ENCODE assay signal across 14 cellular contexts in the genomic region with DNA sequence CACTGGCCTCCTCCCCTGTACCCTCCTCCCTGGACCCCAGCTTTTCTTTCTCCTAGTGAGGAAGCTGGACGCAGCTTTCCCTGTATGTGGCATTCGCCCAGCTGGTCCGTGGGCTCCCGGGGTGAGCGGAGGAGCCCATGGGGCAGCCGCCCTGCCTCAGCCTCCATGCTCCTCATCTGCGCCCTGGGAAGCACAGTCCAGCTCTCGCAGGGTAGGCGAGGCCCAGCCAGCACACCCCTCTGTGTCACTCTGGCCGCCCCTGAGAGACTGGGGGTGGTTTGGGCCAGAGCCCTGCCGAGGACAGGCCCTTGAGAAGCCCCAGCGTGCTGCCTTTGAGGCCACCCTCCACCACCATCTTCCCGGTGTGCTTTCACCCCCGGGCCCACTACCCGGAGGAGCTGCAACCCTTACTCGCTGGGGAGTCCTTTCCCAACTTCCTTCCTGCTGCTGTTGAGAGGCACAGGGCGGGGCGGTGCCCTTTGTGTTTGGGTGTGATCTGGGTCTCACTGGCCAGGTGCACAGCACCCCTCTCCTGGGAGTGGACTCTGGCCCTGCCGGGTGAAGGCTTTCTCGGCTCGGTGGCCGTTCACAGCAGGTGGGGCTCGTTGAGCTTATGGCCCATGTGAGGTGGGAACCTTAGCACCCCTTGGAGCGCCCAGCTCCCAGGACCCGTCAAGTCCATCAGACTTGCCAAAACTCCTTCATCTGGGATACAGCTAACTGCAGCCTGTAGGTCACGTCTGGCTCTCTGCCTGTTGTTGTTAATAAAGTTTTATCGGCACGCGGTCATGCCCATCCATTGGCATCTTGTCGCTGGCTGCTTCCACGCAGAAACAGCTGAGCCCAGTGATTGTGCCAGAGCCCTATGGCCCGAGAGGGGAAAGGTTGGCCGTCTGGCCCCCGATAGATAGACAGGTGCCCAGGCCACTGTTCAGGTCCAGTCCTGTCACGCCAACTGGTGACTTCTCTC. TPM values are rescaled to one million over a fixed set of nuclear protein-coding genes. Genes with fewer than 3 reads are reported as not detected.
DNase-seq lines count a peak whose midpoint lies in the region; ATAC-seq and TF ChIP-seq lines count a peak whose summit lies in the region.
"Had no signal": no experiment of that assay in that cellular context is flagged by ENCODE, and none has a peak within 500 bp of the region (broad histone marks: within the 10 kb centered on the region; RNA-seq: fewer than 3 reads in every experiment).

No MANE protein-coding gene starts in this region.

- H3K36me3 Mint-ChIP-seq in Caco-2 (ENCODE audit: insufficient read depth, unreplicated experiment), result peaks cover 21% of the 10 kb centered on the region
- peaks cover 59% of the 10 kb centered on the region for H3K36me3 Mint-ChIP-seq in activated T-helper 17 cell treated with anti-CD3 and anti-CD28 coated beads, Interleukin-2, amount 50 U/mL, for 72 hours (ENCODE audit: low read depth)

- TF ChIP-seq CTCF in Caco-2 (IDR thresholded peaks at IDR 0.05; ENCODE audit: insufficient read depth in 1 of 2, low read depth in 1 of 2, low read length in 1 of 2, severe bottlenecking in 1 of 2, unreplicated experiment in 1 of 2), result no peak
- no peak for TF ChIP-seq CTCF in gastroesophageal sphincter (IDR thresholded peaks at IDR 0.05)
- no peak for TF ChIP-seq CTCF in suprapubic skin (IDR thresholded peaks at IDR 0.05)

- peak overlapping the region; percentile 89 to 100 (median 99) for H3K4me2 ChIP-seq in BLaER1 treated with 17β-estradiol and CSF1 and Interleukin-3, amounts not matched to agents 10 nM and 100 nM

- H3K4me3 ChIP-seq in BLaER1 treated with 17β-estradiol and CSF1 and Interleukin-3, amounts not matched to agents 10 nM and 100 nM, result peak overlapping the region; percentile 89 to 100 (median 98)
- no peak overlapping the region; the same call in 1 of the 2 replicates for H3K4me3 ChIP-seq in Caco-2 (ENCODE audit: low read depth, low read length)
- H3K4me3 ChIP-seq in muscle layer of duodenum (ENCODE audit: low read depth in 1 of 2, low read length in 2 of 2), result peak overlapping the region; percentile 7 to 9
- H3K4me3 ChIP-seq in gastroesophageal sphincter, result no peak overlapping the region
- H3K4me3 ChIP-seq in suprapubic skin, result no peak overlapping the region

- no TSS peak for BruUV-seq in Caco-2 (replicated peaks; lab: Mats Ljungman, UMichigan)

- TF ChIP-seq POLR2A in gastroesophageal sphincter (IDR thresholded peaks at IDR 0.05) (no peak), suprapubic skin (IDR thresholded peaks at IDR 0.05) (no peak)

- CTCF ChIA-PET in Caco-2 (lab: Charles Lee), result interaction anchor here (0.5 kb wide), 1 partner anchor 8 kb away, joined by 3 read pairs; no protein-coding TSS in a partner anchor

- peaks cover 73 to 84% (median 81%) of the 10 kb centered on the region in 10 experiments for H3K4me1 ChIP-seq in BLaER1 treated with 17β-estradiol and CSF1 and Interleukin-3, amounts not matched to agents 10 nM and 100 nM
- H3K4me1 ChIP-seq in Caco-2 (peaks cover 9% of the 10 kb centered on the region; the same call in 1 of the 2 replicates), muscle layer of duodenum (ENCODE audit: control insufficient read depth in 1 of 2, insufficient read depth in 2 of 2, low read length in 2 of 2) (peaks cover 7 to 27% of the 10 kb centered on the region in 2 donors), gastroesophageal sphincter (peaks cover 0 to 38% (median 22%) of the 10 kb centered on the region in 3 donors), suprapubic skin (peaks cover 33% of the 10 kb centered on the region)
- H3K4me1 ChIP-seq: foreskin keratinocyte had no signal

- intact Hi-C loops in Caco-2 (cut with micrococcal nuclease; ENCODE audit: unreplicated experiment), result no loop called here

- H3K27ac Mint-ChIP-seq in Caco-2 (ENCODE audit: unreplicated experiment), result peak overlapping the region; percentile 70
- H3K27ac Mint-ChIP-seq in activated T-helper 17 cell treated with anti-CD3 and anti-CD28 coated beads, Interleukin-2, amount 50 U/mL, for 72 hours, result peak overlapping the region; percentile 92
- H3K27ac Mint-ChIP-seq: HFFc6 had no signal

- DNase-seq in Caco-2 (no peak), anterior cingulate cortex (lab: John Stamatoyannopoulos, UW) (no peak), midbrain (lab: John Stamatoyannopoulos, UW) (no peak), suprapubic skin (ENCODE audit: low spot score in 2 of 2) (no peak)
- DNase-seq: DMS 273 treated with DMSO at 0.1 percent for 48 hours, foreskin keratinocyte, HFFc6, NCI-H524, SK-N-SH had no signal

- TF ChIP-seq EP300 in gastroesophageal sphincter (IDR thresholded peaks at IDR 0.05) (no peak), suprapubic skin (IDR thresholded peaks at IDR 0.05) (no peak)

- POLR2A ChIA-PET in Caco-2 (lab: Charles Lee), result interaction anchor here (0.6 kb wide), 1 partner anchor 318 kb away, joined by 3 read pairs; no protein-coding TSS in a partner anchor

- H4K20me1 ChIP-seq in BLaER1 treated with 17β-estradiol and CSF1 and Interleukin-3, amounts not matched to agents 10 nM and 100 nM, result peaks cover 6 to 92% (median 88%) of the 10 kb centered on the region in 11 experiments; a peak in 21 of 22 replicates

- H3K9me3 ChIP-seq in BLaER1 treated with 17β-estradiol and CSF1 and Interleukin-3, amounts not matched to agents 10 nM and 100 nM (replicated peaks in 1 of 11), result no peaks in the 10 kb centered on the region
- no peaks in the 10 kb centered on the region for H3K9me3 ChIP-seq in Caco-2
- H3K9me3 ChIP-seq in muscle layer of duodenum (ENCODE audit: control insufficient read depth in 1 of 2, low read length in 2 of 2), result no peaks in the 10 kb centered on the region
- H3K9me3 ChIP-seq in gastroesophageal sphincter, result no peaks in the 10 kb centered on the region
- H3K9me3 ChIP-seq in suprapubic skin, result no peaks in the 10 kb centered on the region
- H3K9me3 ChIP-seq: SK-N-SH had no signal

- peak overlapping the region; percentile 64 to 97 (median 92) for H3K27ac ChIP-seq in BLaER1 treated with 17β-estradiol and CSF1 and Interleukin-3, amounts not matched to agents 10 nM and 100 nM
- H3K27ac ChIP-seq in muscle layer of duodenum (ENCODE audit: low read length) (peak overlapping the region; percentile 83), gastroesophageal sphincter (no peak overlapping the region), suprapubic skin (no peak overlapping the region)
- H3K27ac ChIP-seq: foreskin keratinocyte had no signal

- H3K9ac ChIP-seq in BLaER1 treated with 17β-estradiol and CSF1 and Interleukin-3, amounts not matched to agents 10 nM and 100 nM, result peak overlapping the region; percentile 89 to 99 (median 95)
- H3K9ac ChIP-seq: SK-N-SH had no signal

- H3K4me1 Mint-ChIP-seq in Caco-2 (ENCODE audit: low read depth, unreplicated experiment), result peaks cover 14% of the 10 kb centered on the region
- H3K4me1 Mint-ChIP-seq in activated T-helper 17 cell treated with anti-CD3 and anti-CD28 coated beads, Interleukin-2, amount 50 U/mL, for 72 hours, result peaks cover 27% of the 10 kb centered on the region

- no CpG with 5 or more reads among the region's 35 CpGs for WGBS in gastroesophageal sphincter (ENCODE audit: low coverage in 1 of 2), 2 donors
- 94% methylated on average over 33 of the region's 35 CpGs for WGBS in suprapubic skin

- peaks cover 10 to 74% (median 52%) of the 10 kb centered on the region in 11 experiments; a peak in 21 of 22 replicates for H3K36me3 ChIP-seq in BLaER1 treated with 17β-estradiol and CSF1 and Interleukin-3, amounts not matched to agents 10 nM and 100 nM
- H3K36me3 ChIP-seq in Caco-2 (ENCODE audit: control insufficient read depth, insufficient read depth, low read length) (no peaks in the 10 kb centered on the region), muscle layer of duodenum (ENCODE audit: control insufficient read depth in 1 of 2, insufficient read depth in 2 of 2, low read length in 2 of 2) (peaks cover 0 to 13% of the 10 kb centered on the region in 2 donors), gastroesophageal sphincter (peaks cover 0 to 34% of the 10 kb centered on the region in 2 donors), suprapubic skin (peaks cover 9% of the 10 kb centered on the region)

- no peak for ATAC-seq in activated T-helper 17 cell treated with anti-CD3 and anti-CD28 coated beads, Interleukin-2, amount 50 U/mL, for 72 hours (replicated peaks)
- ATAC-seq in gastroesophageal sphincter, result no peak
- ATAC-seq: foreskin keratinocyte had no signal

- H3K27me3 Mint-ChIP-seq in Caco-2 (ENCODE audit: insufficient read depth, unreplicated experiment), result no peaks in the 10 kb centered on the region
- no peaks in the 10 kb centered on the region for H3K27me3 Mint-ChIP-seq in activated T-helper 17 cell treated with anti-CD3 and anti-CD28 coated beads, Interleukin-2, amount 50 U/mL, for 72 hours

- H3K4me3 Mint-ChIP-seq in Caco-2 (ENCODE audit: unreplicated experiment), result peak overlapping the region; percentile 38
- H3K4me3 Mint-ChIP-seq in activated T-helper 17 cell treated with anti-CD3 and anti-CD28 coated beads, Interleukin-2, amount 50 U/mL, for 72 hours, result peak overlapping the region; percentile 98
- H3K4me3 Mint-ChIP-seq: HFFc6 had no signal

- H3K9me3 Mint-ChIP-seq in Caco-2 (ENCODE audit: unreplicated experiment), result no peaks in the 10 kb centered on the region
- H3K9me3 Mint-ChIP-seq in activated T-helper 17 cell treated with anti-CD3 and anti-CD28 coated beads, Interleukin-2, amount 50 U/mL, for 72 hours, result no peaks in the 10 kb centered on the region
- H3K9me3 Mint-ChIP-seq: HFFc6 had no signal

- H3K27me3 ChIP-seq in BLaER1 treated with 17β-estradiol and CSF1 and Interleukin-3, amounts not matched to agents 10 nM and 100 nM, result no peaks in the 10 kb centered on the region
- H3K27me3 ChIP-seq in Caco-2 (replicated peaks; ENCODE audit: control insufficient read depth, insufficient read depth, low read length) (no peaks in the 10 kb centered on the region), muscle layer of duodenum (ENCODE audit: low read depth, low read length) (no peaks in the 10 kb centered on the region), gastroesophageal sphincter (no peaks in the 10 kb centered on the region), suprapubic skin (no peaks in the 10 kb centered on the region)
- H3K27me3 ChIP-seq: foreskin keratinocyte had no signal

RNA-seq across cellular contexts. Expression of a gene that starts 3.2 kb away (rescaled TPM):
- total RNA-seq in Caco-2 (2022) (87.3 and 94.2 TPM in 2 replicates), gastroesophageal sphincter (10 to 100 TPM; 18.0 to 42.3 (median 29.2) TPM), suprapubic skin (10 to 100 TPM; 31.1 to 66.7 (median 35.0) TPM)
- 10 to 100 TPM; 46.4 to 81.6 TPM for total RNA-seq in activated T-helper 17 cell treated with anti-CD3 and anti-CD28 coated beads, Interleukin-2, amount 50 U/mL, for 72 hours

RNA-seq across cellular contexts. Expression of a gene that starts 10.3 kb away (rescaled TPM):
- total RNA-seq in Caco-2 (2022), result not detected in 2 replicates
- total RNA-seq in activated T-helper 17 cell treated with anti-CD3 and anti-CD28 coated beads, Interleukin-2, amount 50 U/mL, for 72 hours, result 10 to 100 TPM; 60.6 to 96.8 TPM
- 1 to 10 TPM in 2 of 4 donors, under 1 TPM in 2; 0.20 to 1.9 (median 1.1) TPM for total RNA-seq in gastroesophageal sphincter
- 1 to 10 TPM in 3 of 4 donors, under 1 TPM in 1; 0.42 to 2.5 (median 1.9) TPM for total RNA-seq in suprapubic skin
- total RNA-seq: HFFc6, LHCN-M2 had no signal

RNA-seq across cellular contexts. Expression of a gene that starts 35.5 kb away (rescaled TPM):
- total RNA-seq in Caco-2 (2022) (0.07 TPM in 1 of 2 replicates, not detected in the other), gastroesophageal sphincter (not detected), suprapubic skin (under 1 TPM in 3 of 4 donors, not detected in 1; 0.17 to 0.87 (median 0.64) TPM)
- under 1 TPM; 0.24 to 0.26 TPM for total RNA-seq in activated T-helper 17 cell treated with anti-CD3 and anti-CD28 coated beads, Interleukin-2, amount 50 U/mL, for 72 hours
- total RNA-seq: LHCN-M2 had no signal

RNA-seq across cellular contexts. Expression of a gene that starts 53.1 kb away (rescaled TPM):
- total RNA-seq in Caco-2 (2022) (not detected in 2 replicates), gastroesophageal sphincter (1 to 10 TPM; 1.2 to 9.3 (median 5.7) TPM), suprapubic skin (100 to 1,000 TPM in 1 of 4 donors, 10 to 100 TPM in 3; 29.9 to 117 (median 85.0) TPM)
- total RNA-seq in activated T-helper 17 cell treated with anti-CD3 and anti-CD28 coated beads, Interleukin-2, amount 50 U/mL, for 72 hours, result 100 to 1,000 TPM; 202 to 297 TPM
- total RNA-seq: HFFc6 had no signal

Comparison
In these comparisons a context has a peak if more than half of its experiments do, and no peak if none do; other contexts are left out.
1. H3K27ac ChIP-seq: peak in BLaER1 treated with 17β-estradiol and CSF1 and Interleukin-3, amounts not matched to agents 10 nM and 100 nM (11 of 11) and muscle layer of duodenum (single experiment); none in gastroesophageal sphincter (0 of 4) and suprapubic skin (single experiment).
2. H3K4me3 ChIP-seq: peak in BLaER1 treated with 17β-estradiol and CSF1 and Interleukin-3, amounts not matched to agents 10 nM and 100 nM (10 of 10) and muscle layer of duodenum (2 of 2); none in Caco-2 (single experiment), gastroesophageal sphincter (0 of 2) and suprapubic skin (single experiment).
3. RNA of a gene that starts 10.3 kb away (total RNA-seq): 60.6 to 96.8 TPM in activated T-helper 17 cell treated with anti-CD3 and anti-CD28 coated beads, Interleukin-2, amount 50 U/mL, for 72 hours; 0.42 to 2.5 TPM in suprapubic skin, 0.20 to 1.9 TPM in gastroesophageal sphincter and not detected in Caco-2; every median in the first group is over 10 times any median in the second.